7 cellular contexts compared by ENCODE assay signal in the genomic region with DNA sequence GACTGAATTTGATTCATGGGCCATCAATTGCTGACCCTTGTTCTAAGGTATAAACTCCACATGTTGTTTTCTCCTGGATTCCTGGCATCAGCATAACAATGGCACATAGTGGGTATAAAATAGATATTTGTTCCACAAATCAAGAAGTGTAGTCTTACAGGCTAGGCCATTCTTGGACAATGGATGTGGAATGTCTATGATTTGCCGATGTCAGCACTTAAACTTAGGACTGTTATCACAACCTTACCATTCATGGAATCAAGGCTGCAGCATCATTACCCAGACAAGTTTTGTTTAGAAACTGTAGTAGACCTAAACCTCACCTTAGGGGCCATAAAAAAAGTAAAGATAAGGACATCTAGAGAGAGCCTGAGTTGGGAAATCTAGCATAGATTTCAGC.
"Had no signal": no experiment of that assay in that cellular context is flagged by ENCODE, and none has a peak within 500 bp of the region (broad histone marks: within the 10 kb centered on the region; RNA-seq: fewer than 3 reads in every experiment).

No MANE protein-coding gene starts in this region.

- H2AFZ ChIP-seq: GM23248 had no signal

- FAIRE-seq: HTR-8/SVneo had no signal

- H3K27ac ChIP-seq: GM23248, KMS-11 had no signal

- H3K9ac ChIP-seq: GM23248, KMS-11 had no signal

- H3K4me2 ChIP-seq: KMS-11 had no signal

- DNase-seq: GM23248, GOT3, H9, HCEC 1CT, KBM-7 had no signal

- H3K4me3 ChIP-seq: GM23248 had no signal
